ENCODE assay signal across 1 cellular context in the genomic region with DNA sequence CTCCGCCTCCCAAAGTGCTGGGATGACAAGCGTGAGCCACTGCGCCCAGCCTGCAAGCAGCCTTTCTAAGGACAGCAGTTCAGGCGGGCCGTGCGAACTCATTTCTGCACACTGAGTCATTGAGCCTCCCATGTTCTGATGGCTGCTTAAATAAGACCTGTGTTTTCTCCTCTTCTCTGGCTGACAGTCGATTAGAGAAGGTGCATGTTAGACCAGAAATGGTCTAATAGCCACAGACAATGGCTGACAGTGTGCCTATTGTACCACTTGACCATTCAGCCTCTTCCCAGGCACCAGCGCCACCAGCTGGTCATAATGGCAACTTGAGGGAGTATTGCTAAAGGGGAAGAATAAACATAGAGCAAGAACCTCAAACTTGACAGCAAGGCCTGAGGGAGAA.
TF ChIP-seq lines count a peak whose summit lies in the region.

No MANE protein-coding gene starts in this region.

TF ChIP-seq in HepG2, 621 proteins besides CTCF, POLR2A, EP300 and RAD21 (continues in another document):
- no peak for TF ChIP-seq FLYWCH1 (CRISPR knock-in tag; IDR thresholded peaks at IDR 0.05)
- TF ChIP-seq, protein P1, sequence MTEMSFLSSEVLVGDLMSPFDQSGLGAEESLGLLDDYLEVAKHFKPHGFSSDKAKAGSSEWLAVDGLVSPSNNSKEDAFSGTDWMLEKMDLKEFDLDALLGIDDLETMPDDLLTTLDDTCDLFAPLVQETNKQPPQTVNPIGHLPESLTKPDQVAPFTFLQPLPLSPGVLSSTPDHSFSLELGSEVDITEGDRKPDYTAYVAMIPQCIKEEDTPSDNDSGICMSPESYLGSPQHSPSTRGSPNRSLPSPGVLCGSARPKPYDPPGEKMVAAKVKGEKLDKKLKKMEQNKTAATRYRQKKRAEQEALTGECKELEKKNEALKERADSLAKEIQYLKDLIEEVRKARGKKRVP (CRISPR knock-in tag; IDR thresholded peaks at IDR 0.05): no peak
- no peak for TF ChIP-seq ZNF101 (CRISPR knock-in tag; IDR thresholded peaks at IDR 0.05; ENCODE audit: borderline replicate concordance, low read depth)
- TF ChIP-seq, protein P2, sequence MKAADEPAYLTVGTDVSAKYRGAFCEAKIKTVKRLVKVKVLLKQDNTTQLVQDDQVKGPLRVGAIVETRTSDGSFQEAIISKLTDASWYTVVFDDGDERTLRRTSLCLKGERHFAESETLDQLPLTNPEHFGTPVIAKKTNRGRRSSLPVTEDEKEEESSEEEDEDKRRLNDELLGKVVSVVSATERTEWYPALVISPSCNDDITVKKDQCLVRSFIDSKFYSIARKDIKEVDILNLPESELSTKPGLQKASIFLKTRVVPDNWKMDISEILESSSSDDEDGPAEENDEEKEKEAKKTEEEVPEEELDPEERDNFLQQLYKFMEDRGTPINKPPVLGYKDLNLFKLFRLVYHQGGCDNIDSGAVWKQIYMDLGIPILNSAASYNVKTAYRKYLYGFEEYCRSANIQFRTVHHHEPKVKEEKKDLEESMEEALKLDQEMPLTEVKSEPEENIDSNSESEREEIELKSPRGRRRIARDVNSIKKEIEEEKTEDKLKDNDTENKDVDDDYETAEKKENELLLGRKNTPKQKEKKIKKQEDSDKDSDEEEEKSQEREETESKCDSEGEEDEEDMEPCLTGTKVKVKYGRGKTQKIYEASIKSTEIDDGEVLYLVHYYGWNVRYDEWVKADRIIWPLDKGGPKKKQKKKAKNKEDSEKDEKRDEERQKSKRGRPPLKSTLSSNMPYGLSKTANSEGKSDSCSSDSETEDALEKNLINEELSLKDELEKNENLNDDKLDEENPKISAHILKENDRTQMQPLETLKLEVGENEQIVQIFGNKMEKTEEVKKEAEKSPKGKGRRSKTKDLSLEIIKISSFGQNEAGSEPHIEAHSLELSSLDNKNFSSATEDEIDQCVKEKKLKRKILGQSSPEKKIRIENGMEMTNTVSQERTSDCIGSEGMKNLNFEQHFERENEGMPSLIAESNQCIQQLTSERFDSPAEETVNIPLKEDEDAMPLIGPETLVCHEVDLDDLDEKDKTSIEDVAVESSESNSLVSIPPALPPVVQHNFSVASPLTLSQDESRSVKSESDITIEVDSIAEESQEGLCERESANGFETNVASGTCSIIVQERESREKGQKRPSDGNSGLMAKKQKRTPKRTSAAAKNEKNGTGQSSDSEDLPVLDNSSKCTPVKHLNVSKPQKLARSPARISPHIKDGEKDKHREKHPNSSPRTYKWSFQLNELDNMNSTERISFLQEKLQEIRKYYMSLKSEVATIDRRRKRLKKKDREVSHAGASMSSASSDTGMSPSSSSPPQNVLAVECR (CRISPR knock-in tag; IDR thresholded peaks at IDR 0.05; ENCODE audit: borderline replicate concordance): no peak
- TF ChIP-seq ZNF329 (CRISPR knock-in tag; IDR thresholded peaks at IDR 0.05; ENCODE audit: low read depth): no peak
- TF ChIP-seq EED (CRISPR knock-in tag; IDR thresholded peaks at IDR 0.05): peak; percentile 66; the same call in 1 of the 2 replicates
- TF ChIP-seq, protein P3, sequence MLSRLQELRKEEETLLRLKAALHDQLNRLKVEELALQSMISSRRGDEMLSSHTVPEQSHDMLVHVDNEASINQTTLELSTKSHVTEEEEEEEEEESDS (CRISPR knock-in tag; IDR thresholded peaks at IDR 0.05; ENCODE audit: borderline replicate concordance): no peak
- no peak for TF ChIP-seq ZNF780A (CRISPR knock-in tag; IDR thresholded peaks at IDR 0.05)
- no peak for TF ChIP-seq ARNTL (CRISPR knock-in tag; IDR thresholded peaks at IDR 0.05)
- TF ChIP-seq ZNF703 (CRISPR knock-in tag; IDR thresholded peaks at IDR 0.05; ENCODE audit: borderline replicate concordance): no peak
- TF ChIP-seq ZFP37 (CRISPR knock-in tag; IDR thresholded peaks at IDR 0.05; ENCODE audit: borderline replicate concordance): no peak
- no peak for TF ChIP-seq KDM5B (CRISPR knock-in tag; IDR thresholded peaks at IDR 0.05; ENCODE audit: borderline replicate concordance)
- no peak for TF ChIP-seq ZNF337 (CRISPR knock-in tag; IDR thresholded peaks at IDR 0.05; ENCODE audit: borderline replicate concordance, low read depth)
- no peak for TF ChIP-seq ELF1 (CRISPR knock-in tag; IDR thresholded peaks at IDR 0.05)
- TF ChIP-seq ADNP (CRISPR knock-in tag; IDR thresholded peaks at IDR 0.05): no peak
- no peak for TF ChIP-seq PAF1 (CRISPR knock-in tag; IDR thresholded peaks at IDR 0.05)
- no peak for TF ChIP-seq ZNF891 (CRISPR knock-in tag; IDR thresholded peaks at IDR 0.05)
- TF ChIP-seq, protein P4, sequence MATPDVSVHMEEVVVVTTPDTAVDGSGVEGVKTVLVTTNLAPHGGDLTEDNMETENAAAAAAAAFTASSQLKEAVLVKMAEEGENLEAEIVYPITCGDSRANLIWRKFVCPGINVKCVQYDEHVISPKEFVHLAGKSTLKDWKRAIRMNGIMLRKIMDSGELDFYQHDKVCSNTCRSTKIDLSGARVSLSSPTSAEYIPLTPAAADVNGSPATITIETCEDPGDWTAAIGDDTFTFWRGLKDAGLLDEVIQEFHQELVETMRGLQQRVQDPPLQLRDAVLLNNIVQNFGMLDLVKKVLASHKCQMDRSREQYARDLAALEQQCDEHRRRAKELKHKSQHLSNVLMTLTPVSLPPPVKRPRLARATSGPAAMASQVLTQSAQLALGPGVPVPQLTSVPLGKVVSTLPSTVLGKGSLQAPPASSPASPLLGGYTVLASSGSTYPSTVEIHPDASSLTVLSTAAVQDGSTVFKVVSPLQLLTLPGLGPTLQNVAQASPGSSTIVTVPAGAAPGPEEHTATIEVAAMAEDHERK (CRISPR knock-in tag; IDR thresholded peaks at IDR 0.05; ENCODE audit: low read depth): no peak
- 0 out of 2 replicates have a peak, but pooled peaks have one; percentile 33 for TF ChIP-seq KDM2A (CRISPR knock-in tag; IDR thresholded peaks at IDR 0.05; ENCODE audit: borderline replicate concordance, low read depth)
- TF ChIP-seq TCF12 (IDR thresholded peaks at IDR 0.05): no peak
- TF ChIP-seq TCF12 (CRISPR knock-in tag; IDR thresholded peaks at IDR 0.05): no peak
- no peak for TF ChIP-seq SPEN (CRISPR knock-in tag; IDR thresholded peaks at IDR 0.05; ENCODE audit: low read depth)
- TF ChIP-seq ZNF10 (CRISPR knock-in tag; IDR thresholded peaks at IDR 0.05; ENCODE audit: borderline replicate concordance, low read depth): no peak
- no peak for TF ChIP-seq ZNF446 (CRISPR knock-in tag; IDR thresholded peaks at IDR 0.05)
- TF ChIP-seq ISX (CRISPR knock-in tag; conservative IDR thresholded peaks at IDR 0.05): no peak
- no peak for TF ChIP-seq PHF21A (CRISPR knock-in tag; IDR thresholded peaks at IDR 0.05)
- TF ChIP-seq, protein P5, sequence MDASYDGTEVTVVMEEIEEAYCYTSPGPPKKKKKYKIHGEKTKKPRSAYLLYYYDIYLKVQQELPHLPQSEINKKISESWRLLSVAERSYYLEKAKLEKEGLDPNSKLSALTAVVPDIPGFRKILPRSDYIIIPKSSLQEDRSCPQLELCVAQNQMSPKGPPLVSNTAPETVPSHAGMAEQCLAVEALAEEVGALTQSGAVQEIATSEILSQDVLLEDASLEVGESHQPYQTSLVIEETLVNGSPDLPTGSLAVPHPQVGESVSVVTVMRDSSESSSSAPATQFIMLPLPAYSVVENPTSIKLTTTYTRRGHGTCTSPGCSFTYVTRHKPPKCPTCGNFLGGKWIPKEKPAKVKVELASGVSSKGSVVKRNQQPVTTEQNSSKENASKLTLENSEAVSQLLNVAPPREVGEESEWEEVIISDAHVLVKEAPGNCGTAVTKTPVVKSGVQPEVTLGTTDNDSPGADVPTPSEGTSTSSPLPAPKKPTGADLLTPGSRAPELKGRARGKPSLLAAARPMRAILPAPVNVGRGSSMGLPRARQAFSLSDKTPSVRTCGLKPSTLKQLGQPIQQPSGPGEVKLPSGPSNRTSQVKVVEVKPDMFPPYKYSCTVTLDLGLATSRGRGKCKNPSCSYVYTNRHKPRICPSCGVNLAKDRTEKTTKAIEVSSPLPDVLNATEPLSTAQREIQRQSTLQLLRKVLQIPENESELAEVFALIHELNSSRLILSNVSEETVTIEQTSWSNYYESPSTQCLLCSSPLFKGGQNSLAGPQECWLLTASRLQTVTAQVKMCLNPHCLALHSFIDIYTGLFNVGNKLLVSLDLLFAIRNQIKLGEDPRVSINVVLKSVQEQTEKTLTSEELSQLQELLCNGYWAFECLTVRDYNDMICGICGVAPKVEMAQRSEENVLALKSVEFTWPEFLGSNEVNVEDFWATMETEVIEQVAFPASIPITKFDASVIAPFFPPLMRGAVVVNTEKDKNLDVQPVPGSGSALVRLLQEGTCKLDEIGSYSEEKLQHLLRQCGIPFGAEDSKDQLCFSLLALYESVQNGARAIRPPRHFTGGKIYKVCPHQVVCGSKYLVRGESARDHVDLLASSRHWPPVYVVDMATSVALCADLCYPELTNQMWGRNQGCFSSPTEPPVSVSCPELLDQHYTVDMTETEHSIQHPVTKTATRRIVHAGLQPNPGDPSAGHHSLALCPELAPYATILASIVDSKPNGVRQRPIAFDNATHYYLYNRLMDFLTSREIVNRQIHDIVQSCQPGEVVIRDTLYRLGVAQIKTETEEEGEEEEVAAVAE (CRISPR knock-in tag; IDR thresholded peaks at IDR 0.05; ENCODE audit: borderline replicate concordance): no peak
- TF ChIP-seq GZF1 (CRISPR knock-in tag; IDR thresholded peaks at IDR 0.05): no peak
- TF ChIP-seq MEIS1 (CRISPR knock-in tag; IDR thresholded peaks at IDR 0.05; ENCODE audit: borderline replicate concordance): 0 out of 2 replicates have a peak, but pooled peaks have one; percentile 12
- peak; percentile 24; the same call in 1 of the 2 replicates for TF ChIP-seq ZSCAN31 (CRISPR knock-in tag; IDR thresholded peaks at IDR 0.05; ENCODE audit: low read depth)
- peak; percentile 56; the same call in 1 of the 2 replicates for TF ChIP-seq FOXK1 (CRISPR knock-in tag; IDR thresholded peaks at IDR 0.05; ENCODE audit: borderline replicate concordance, low read depth)
- no peak for TF ChIP-seq CAMTA2 (CRISPR knock-in tag; IDR thresholded peaks at IDR 0.05; ENCODE audit: borderline replicate concordance)
- TF ChIP-seq ZBTB8A (CRISPR knock-in tag; IDR thresholded peaks at IDR 0.05; ENCODE audit: borderline replicate concordance, low read depth): no peak
- TF ChIP-seq, protein P6, sequence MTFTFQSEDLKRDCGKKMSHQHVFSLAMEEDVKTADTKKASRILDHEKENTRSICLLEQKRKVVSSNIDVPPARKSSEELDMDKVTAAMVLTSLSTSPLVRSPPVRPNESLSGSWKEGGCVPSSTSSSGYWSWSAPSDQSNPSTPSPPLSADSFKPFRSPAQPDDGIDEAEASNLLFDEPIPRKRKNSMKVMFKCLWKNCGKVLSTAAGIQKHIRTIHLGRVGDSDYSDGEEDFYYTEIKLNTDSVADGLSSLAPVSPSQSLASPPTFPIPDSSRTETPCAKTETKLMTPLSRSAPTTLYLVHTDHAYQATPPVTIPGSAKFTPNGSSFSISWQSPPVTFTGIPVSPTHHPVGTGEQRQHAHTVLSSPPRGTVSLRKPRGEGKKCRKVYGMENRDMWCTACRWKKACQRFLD (CRISPR knock-in tag; IDR thresholded peaks at IDR 0.05; ENCODE audit: borderline replicate concordance): no peak
- TF ChIP-seq, protein P7, sequence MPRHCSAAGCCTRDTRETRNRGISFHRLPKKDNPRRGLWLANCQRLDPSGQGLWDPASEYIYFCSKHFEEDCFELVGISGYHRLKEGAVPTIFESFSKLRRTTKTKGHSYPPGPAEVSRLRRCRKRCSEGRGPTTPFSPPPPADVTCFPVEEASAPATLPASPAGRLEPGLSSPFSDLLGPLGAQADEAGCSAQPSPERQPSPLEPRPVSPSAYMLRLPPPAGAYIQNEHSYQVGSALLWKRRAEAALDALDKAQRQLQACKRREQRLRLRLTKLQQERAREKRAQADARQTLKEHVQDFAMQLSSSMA (CRISPR knock-in tag; IDR thresholded peaks at IDR 0.05): 0 out of 2 replicates have a peak, but pooled peaks have one; percentile 40
- TF ChIP-seq, protein P8, sequence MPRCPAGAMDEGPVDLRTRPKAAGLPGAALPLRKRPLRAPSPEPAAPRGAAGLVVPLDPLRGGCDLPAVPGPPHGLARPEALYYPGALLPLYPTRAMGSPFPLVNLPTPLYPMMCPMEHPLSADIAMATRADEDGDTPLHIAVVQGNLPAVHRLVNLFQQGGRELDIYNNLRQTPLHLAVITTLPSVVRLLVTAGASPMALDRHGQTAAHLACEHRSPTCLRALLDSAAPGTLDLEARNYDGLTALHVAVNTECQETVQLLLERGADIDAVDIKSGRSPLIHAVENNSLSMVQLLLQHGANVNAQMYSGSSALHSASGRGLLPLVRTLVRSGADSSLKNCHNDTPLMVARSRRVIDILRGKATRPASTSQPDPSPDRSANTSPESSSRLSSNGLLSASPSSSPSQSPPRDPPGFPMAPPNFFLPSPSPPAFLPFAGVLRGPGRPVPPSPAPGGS (CRISPR knock-in tag; IDR thresholded peaks at IDR 0.05): peak; percentile 40; the same call in 1 of the 2 replicates
- TF ChIP-seq PHF5A (CRISPR knock-in tag; IDR thresholded peaks at IDR 0.05; ENCODE audit: low read depth, unreplicated experiment): no peak
- TF ChIP-seq SP5 (CRISPR knock-in tag; IDR thresholded peaks at IDR 0.05; ENCODE audit: borderline replicate concordance, low read depth): no peak
- TF ChIP-seq NFE2L1 (CRISPR knock-in tag; IDR thresholded peaks at IDR 0.05; ENCODE audit: borderline replicate concordance): no peak
- no peak for TF ChIP-seq REXO4 (CRISPR knock-in tag; IDR thresholded peaks at IDR 0.05; ENCODE audit: borderline replicate concordance)
- TF ChIP-seq RNF2 (conservative IDR thresholded peaks at IDR 0.05; ENCODE audit: low read depth): no peak
- TF ChIP-seq REL (CRISPR knock-in tag; conservative IDR thresholded peaks at IDR 0.05): no peak
- no peak for TF ChIP-seq HMG20B (CRISPR knock-in tag; conservative IDR thresholded peaks at IDR 0.05)
- TF ChIP-seq CCAR2 (optimal IDR thresholded peaks at IDR 0.05; ENCODE audit: low read depth, low read length): peak; percentile 69
- peak; percentile 48; the same call in 1 of the 2 replicates for TF ChIP-seq FOXA3 (CRISPR knock-in tag; IDR thresholded peaks at IDR 0.05)
- no peak for TF ChIP-seq RXRB (CRISPR knock-in tag; IDR thresholded peaks at IDR 0.05; ENCODE audit: borderline replicate concordance)
- TF ChIP-seq NR2F2 (IDR thresholded peaks at IDR 0.05; ENCODE audit: borderline replicate concordance, low read depth): no peak
- TF ChIP-seq ZSCAN12 (CRISPR knock-in tag; IDR thresholded peaks at IDR 0.05): no peak
- no peak for TF ChIP-seq ZNF274 (CRISPR knock-in tag; IDR thresholded peaks at IDR 0.05)
- no peak for TF ChIP-seq ZNF124 (CRISPR knock-in tag; IDR thresholded peaks at IDR 0.05)
- 0 out of 2 replicates have a peak, but pooled peaks have one; percentile 60 for TF ChIP-seq ZNF619 (CRISPR knock-in tag; IDR thresholded peaks at IDR 0.05)
- no peak for TF ChIP-seq ZNF484 (CRISPR knock-in tag; IDR thresholded peaks at IDR 0.05; ENCODE audit: borderline replicate concordance, low read depth)
- no peak for TF ChIP-seq SAP130 (CRISPR knock-in tag; IDR thresholded peaks at IDR 0.05; ENCODE audit: low read depth)
- TF ChIP-seq JUND (CRISPR knock-in tag; IDR thresholded peaks at IDR 0.05): 0 out of 2 replicates have a peak, but pooled peaks have one; percentile 24
- TF ChIP-seq IKZF4 (CRISPR knock-in tag; IDR thresholded peaks at IDR 0.05; ENCODE audit: borderline replicate concordance, low read depth, not compliant biosample characterization): no peak
- TF ChIP-seq AHR (CRISPR knock-in tag; IDR thresholded peaks at IDR 0.05): no peak
- TF ChIP-seq TEAD2 (CRISPR knock-in tag; IDR thresholded peaks at IDR 0.05): no peak
- TF ChIP-seq ZNF644 (CRISPR knock-in tag; IDR thresholded peaks at IDR 0.05; ENCODE audit: low read depth): 0 out of 2 replicates have a peak, but pooled peaks have one; percentile 43
